In the genomic region with DNA sequence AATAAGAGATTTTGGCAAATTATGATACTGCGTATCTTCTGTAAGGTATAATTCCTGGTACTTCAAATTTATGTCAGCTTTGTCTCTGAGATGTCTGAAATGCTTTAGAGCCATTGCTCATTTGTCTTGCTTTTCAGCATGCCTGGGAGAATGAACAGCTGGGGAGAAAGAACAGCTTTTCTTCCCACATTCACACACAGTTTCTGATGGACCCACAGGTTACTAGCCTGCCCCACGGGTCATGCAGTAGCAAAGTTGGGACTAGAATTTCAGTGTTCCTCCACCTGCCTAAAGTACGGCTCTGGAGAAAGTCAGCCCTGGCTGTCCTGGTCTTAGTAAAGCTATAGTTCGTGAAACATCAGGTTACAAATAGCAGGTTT, we compare ENCODE assay signal across 26 cellular contexts. TPM values are rescaled to one million over a fixed set of nuclear protein-coding genes. Genes with fewer than 3 reads are reported as not detected.
A peak's percentile ranks its signal among the peaks of the same experiment; 100 is the strongest.
DNase-seq lines count a peak whose midpoint lies in the region; ATAC-seq, FAIRE-seq and TF ChIP-seq lines count a peak whose summit lies in the region.
"Had no signal": no experiment of that assay in that cellular context is flagged by ENCODE, and none has a peak within 500 bp of the region (broad histone marks: within the 10 kb centered on the region; RNA-seq: fewer than 3 reads in every experiment).

No MANE protein-coding gene starts in this region.

- peaks cover 47% of the 10 kb centered on the region for H3K4me1 Mint-ChIP-seq in CD4-positive, alpha-beta T cell (ENCODE audit: low read depth)
- H3K4me1 Mint-ChIP-seq in activated naive CD4-positive, alpha-beta T cell treated with anti-CD3 and anti-CD28 coated beads, Interleukin-2, amount 10 ng/mL, durations not matched to agents 7 days and 5 days, result peaks cover 37% of the 10 kb centered on the region

- peaks cover 97% of the 10 kb centered on the region for H3K79me2 ChIP-seq in mammary epithelial cell (ENCODE audit: insufficient read depth, low read length)

- no peak for TF ChIP-seq CTCF in mammary epithelial cell (conservative IDR thresholded peaks at IDR 0.05 in 1 of 2, IDR thresholded peaks at IDR 0.05 in 1 of 2; ENCODE audit: extremely low read depth in 1 of 2, insufficient read depth in 1 of 2, low read depth in 1 of 2, low read length in 2 of 2)
- TF ChIP-seq CTCF in breast epithelium (IDR thresholded peaks at IDR 0.05), result no peak
- TF ChIP-seq CTCF in coronary artery (IDR thresholded peaks at IDR 0.05), result no peak
- TF ChIP-seq CTCF in pancreas (IDR thresholded peaks at IDR 0.05), result no peak
- no peak for TF ChIP-seq CTCF in CD4-positive, alpha-beta T cell (IDR thresholded peaks at IDR 0.05)

- no peak overlapping the region for H3K4me3 ChIP-seq in mammary epithelial cell (replicated peaks in 1 of 3; ENCODE audit: insufficient read depth in 1 of 3, low read depth in 2 of 3, low read length in 3 of 3)
- no peak overlapping the region for H3K4me3 ChIP-seq in breast epithelium
- no peak overlapping the region for H3K4me3 ChIP-seq in coronary artery
- no peak overlapping the region for H3K4me3 ChIP-seq in pancreas
- H3K4me3 ChIP-seq: Peyer's patch, upper lobe of left lung had no signal

- TF ChIP-seq POLR2A in breast epithelium (IDR thresholded peaks at IDR 0.05), result no peak

- H2AFZ ChIP-seq in mammary epithelial cell (ENCODE audit: low read depth, low read length), result no peak overlapping the region

- BruUV-seq in mammary epithelial cell (replicated peaks; lab: Mats Ljungman, UMichigan), result no TSS peak

- no peaks in the 10 kb centered on the region for H3K27me3 Mint-ChIP-seq in CD4-positive, alpha-beta T cell
- H3K27me3 Mint-ChIP-seq in activated naive CD4-positive, alpha-beta T cell treated with anti-CD3 and anti-CD28 coated beads, Interleukin-2, amount 10 ng/mL, durations not matched to agents 7 days and 5 days, result no peaks in the 10 kb centered on the region
- H3K27me3 Mint-ChIP-seq: central memory CD8-positive, alpha-beta T cell had no signal

- in situ Hi-C loops in mammary epithelial cell (cut with MboI; ENCODE audit: low sequenced_read_pairs in 2 of 2), result no loop called here

- no peak overlapping the region for H3K27ac Mint-ChIP-seq in CD4-positive, alpha-beta T cell
- no peak overlapping the region for H3K27ac Mint-ChIP-seq in activated naive CD4-positive, alpha-beta T cell treated with anti-CD3 and anti-CD28 coated beads, Interleukin-2, amount 10 ng/mL, durations not matched to agents 7 days and 5 days

- H3K9me3 Mint-ChIP-seq in CD4-positive, alpha-beta T cell, result no peaks in the 10 kb centered on the region
- H3K9me3 Mint-ChIP-seq in activated naive CD4-positive, alpha-beta T cell treated with anti-CD3 and anti-CD28 coated beads, Interleukin-2, amount 10 ng/mL, durations not matched to agents 7 days and 5 days, result peaks cover 16% of the 10 kb centered on the region

- POLR2A ChIA-PET in CD4-positive, alpha-beta T cell (lab: Charles Lee), result no interaction called here

- dilution Hi-C loops in mammary epithelial cell (cut with HindIII; ENCODE audit: low sequenced_read_pairs), result no loop called here

- H3K9me3 ChIP-seq in mammary epithelial cell (replicated peaks; ENCODE audit: insufficient read depth, low read length) (peaks cover 7% of the 10 kb centered on the region), breast epithelium (no peaks in the 10 kb centered on the region), pancreas (no peaks in the 10 kb centered on the region)
- no peaks in the 10 kb centered on the region for H3K9me3 ChIP-seq in CD4-positive, alpha-beta T cell (ENCODE audit: control insufficient read depth, low read length)
- H3K9me3 ChIP-seq: Peyer's patch had no signal

- H3K4me2 ChIP-seq in mammary epithelial cell (ENCODE audit: insufficient read depth, low read depth, low read length), result no peak overlapping the region

- H3K36me3 ChIP-seq in mammary epithelial cell (ENCODE audit: insufficient read depth, low read length), result peaks cover 2% of the 10 kb centered on the region
- H3K36me3 ChIP-seq in breast epithelium, result no peaks in the 10 kb centered on the region
- H3K36me3 ChIP-seq in pancreas, result no peaks in the 10 kb centered on the region
- H3K36me3 ChIP-seq: Peyer's patch had no signal

- DNase-seq in mammary epithelial cell (no peak), breast epithelium (ENCODE audit: low spot score in 2 of 2) (no peak), coronary artery (ENCODE audit: low spot score) (no peak), pancreas (peak in 2 of 6 donors; percentile 35 to 56), hypothalamus (lab: John Stamatoyannopoulos, UW) (no peak), LoVo (ENCODE audit: low spot score) (no peak)
- DNase-seq in CD4-positive, alpha-beta T cell, result no peak
- DNase-seq in activated naive CD4-positive, alpha-beta T cell treated with anti-CD3 and anti-CD28 coated beads, Interleukin-2, amount 10 ng/mL, durations not matched to agents 7 days and 5 days, result no peak
- DNase-seq: ACHN; activated CD4-positive, alpha-beta T cell treated with anti-CD3 and anti-CD28 coated beads, Interleukin-2, amount 50 U/mL, for 48 hours; activated naive CD4-positive, alpha-beta T cell treated with Interleukin-2 at 50 U/mL for 16 hours; amygdala; DMS 273 treated with DMSO at 0.1 percent for 48 hours; left ventricle myocardium superior; MM.1S; NCI-H1436 treated with DMSO at 0.1 percent for 48 hours; NCI-H2171; NCI-H524; Peyer's patch; retina; stimulated activated CD4-positive, alpha-beta T cell treated with anti-CD3 and anti-CD28 coated beads, Interleukin-4, amount 100 ng/mL, for 4 hours; upper lobe of left lung had no signal

- peak; percentile 57 to 68 (median 64) for ATAC-seq in pancreas
- ATAC-seq in CD4-positive, alpha-beta T cell (ENCODE audit: poor library complexity), result no peak

- H4K20me1 ChIP-seq in mammary epithelial cell (ENCODE audit: insufficient read depth, low read length), result no peaks in the 10 kb centered on the region

- no peak overlapping the region for H3K4me3 Mint-ChIP-seq in CD4-positive, alpha-beta T cell
- H3K4me3 Mint-ChIP-seq in activated naive CD4-positive, alpha-beta T cell treated with anti-CD3 and anti-CD28 coated beads, Interleukin-2, amount 10 ng/mL, durations not matched to agents 7 days and 5 days, result no peak overlapping the region
- H3K4me3 Mint-ChIP-seq: central memory CD8-positive, alpha-beta T cell; stimulated activated naive CD8-positive, alpha-beta T cell treated with anti-CD3 and anti-CD28 coated beads, Interleukin-15, Interleukin-2, amounts not matched to agents 100 ng/mL and 50 ng/mL, for 24 hours had no signal

- CTCF ChIA-PET in mammary epithelial cell (lab: Charles Lee; ENCODE audit: low non-redundant PET), result no interaction called here
- CTCF ChIA-PET in CD4-positive, alpha-beta T cell (lab: Charles Lee), result no interaction called here
- CTCF ChIA-PET in activated naive CD4-positive, alpha-beta T cell treated with anti-CD3 and anti-CD28 coated beads, Interleukin-2, amount 10 ng/mL, durations not matched to agents 7 days and 5 days (lab: Charles Lee), result interaction anchor here (1.5 kb wide), 1 partner anchor 30 kb away, joined by 3 read pairs; no protein-coding TSS in a partner anchor

- H3K9ac ChIP-seq in mammary epithelial cell (ENCODE audit: insufficient read depth, low read length), result peak overlapping the region; percentile 6

- FAIRE-seq in pancreas (lab: Jason Lieb, UNC), result no peak
- FAIRE-seq: GM18507 had no signal

- H3K27me3 ChIP-seq in mammary epithelial cell (ENCODE audit: insufficient read depth, low read length) (no peaks in the 10 kb centered on the region), breast epithelium (no peaks in the 10 kb centered on the region), pancreas (no peaks in the 10 kb centered on the region)
- H3K27me3 ChIP-seq in CD4-positive, alpha-beta T cell (ENCODE audit: control insufficient read depth, insufficient read depth, low read length), result no peaks in the 10 kb centered on the region
- H3K27me3 ChIP-seq: Peyer's patch, upper lobe of left lung had no signal

- 97% methylated on average over 4 of the region's 4 CpGs for WGBS in mammary epithelial cell (ENCODE audit: low coverage, missing lambda C conversion rate)
- WGBS in pancreas, 2 donors, result 40 to 43% methylated on average over 4 of the region's 4 CpGs

- no peak overlapping the region for H3K27ac ChIP-seq in mammary epithelial cell (ENCODE audit: insufficient read depth, low read depth, low read length)
- H3K27ac ChIP-seq in breast epithelium, result no peak overlapping the region
- H3K27ac ChIP-seq in coronary artery, result peak overlapping the region; percentile 46 to 84
- H3K27ac ChIP-seq in pancreas, result peak overlapping the region in 3 of 4 donors; percentile 7 to 13 (median 13)
- H3K27ac ChIP-seq in CD4-positive, alpha-beta T cell (ENCODE audit: low read depth, low read length), result no peak overlapping the region
- H3K27ac ChIP-seq: HL-60, Peyer's patch, upper lobe of left lung had no signal

- intact Hi-C loops in mammary epithelial cell (cut with micrococcal nuclease) (no loop called here), breast epithelium (cut with DNase I; ENCODE audit: low total_unique reads) (no loop called here), pancreas (cut with DNase I) (no loop called here)
- intact Hi-C loops in CD4-positive, alpha-beta T cell (cut with DNase I, micrococcal nuclease), result no loop called here

- H3K4me1 ChIP-seq in mammary epithelial cell (ENCODE audit: insufficient read depth, low read length), result peaks cover 25% of the 10 kb centered on the region
- peaks cover 0 to 4% of the 10 kb centered on the region in 2 donors for H3K4me1 ChIP-seq in breast epithelium
- peaks cover 16 to 60% (median 20%) of the 10 kb centered on the region in 3 donors for H3K4me1 ChIP-seq in pancreas

- H3K36me3 Mint-ChIP-seq in CD4-positive, alpha-beta T cell (ENCODE audit: low read depth), result peaks cover 6% of the 10 kb centered on the region
- peaks cover 15% of the 10 kb centered on the region for H3K36me3 Mint-ChIP-seq in activated naive CD4-positive, alpha-beta T cell treated with anti-CD3 and anti-CD28 coated beads, Interleukin-2, amount 10 ng/mL, durations not matched to agents 7 days and 5 days

RNA-seq across cellular contexts. Expression of a gene that starts 12.2 kb away (rescaled TPM):
- 100 to 1,000 TPM; 117 to 125 TPM for total RNA-seq in mammary epithelial cell
- 93.3 TPM for polyA plus RNA-seq in mammary epithelial cell
- polyA minus RNA-seq in mammary epithelial cell, result 83.5 TPM
- 10 to 100 TPM; 27.4 to 53.0 (median 42.6) TPM for total RNA-seq in breast epithelium
- 100 to 1,000 TPM in 1 of 6 donors, 10 to 100 TPM in 5; 50.7 to 118 (median 71.3) TPM for total RNA-seq in pancreas
- polyA plus RNA-seq in pancreas, result 10 to 100 TPM; 18.3 to 24.2 TPM
- 10 to 100 TPM; 11.0 to 11.4 TPM for total RNA-seq in CD4-positive, alpha-beta T cell

Comparison
In these comparisons a context has a peak if more than half of its experiments do, and no peak if none do; other contexts are left out.
1. H3K27ac ChIP-seq: peak in coronary artery (2 of 2) and pancreas (3 of 4); none in mammary epithelial cell (single experiment), breast epithelium (0 of 2) and CD4-positive, alpha-beta T cell (single experiment).